ENCODE assay signal across 18 cellular contexts in genomic region chr2:196480653-196481322, GRCh38.
DNase-seq lines count a peak whose midpoint lies in the region; ATAC-seq, FAIRE-seq and TF ChIP-seq lines count a peak whose summit lies in the region.
"Had no signal": no experiment of that assay in that cellular context is flagged by ENCODE, and none has a peak within 500 bp of the region (broad histone marks: within the 10 kb centered on the region; RNA-seq: fewer than 3 reads in every experiment).

No MANE protein-coding gene starts in this region.

- DNase-seq in DMS79 treated with DMSO at 0.1 percent for 48 hours (lab: John Stamatoyannopoulos, UW) (peak; percentile 78), HCEC 1CT (peak; percentile 11), NCI-H69 (lab: John Stamatoyannopoulos, UW) (peak; percentile 57), fibroblast of the aortic adventitia (ENCODE audit: low read depth) (peak; percentile 49), AML-193 (lab: John Stamatoyannopoulos, UW) (no peak), right atrium auricular region (ENCODE audit: low spot score) (no peak), pancreas (no peak)
- DNase-seq: activated CD4-positive, alpha-beta T cell treated with anti-CD3 and anti-CD28 coated beads, Interleukin-2, amount 50 U/mL, for 4 hours; activated naive CD8-positive, alpha-beta T cell treated with anti-CD3 and anti-CD28 coated beads, Interleukin-2, amount 10 ng/mL, durations not matched to agents 7 days and 5 days; COR-L47; effector memory CD4-positive, alpha-beta T cell; Kasumi-1; left ventricle myocardium inferior; NCI-H2029 treated with DMSO at 0.1 percent for 48 hours; posterior cingulate gyrus had no signal

- no peaks in the 10 kb centered on the region for H3K36me3 ChIP-seq in right atrium auricular region
- H3K36me3 ChIP-seq in pancreas, result no peaks in the 10 kb centered on the region
- H3K36me3 ChIP-seq: cardiac muscle cell, left ventricle myocardium inferior, vagina had no signal

- H3K9me3 ChIP-seq in right atrium auricular region (no peaks in the 10 kb centered on the region), pancreas (no peaks in the 10 kb centered on the region)
- H3K9me3 ChIP-seq: left ventricle myocardium inferior, vagina had no signal

- H3K27me3 ChIP-seq in right atrium auricular region (no peaks in the 10 kb centered on the region), pancreas (no peaks in the 10 kb centered on the region)
- H3K27me3 ChIP-seq: cardiac muscle cell, vagina had no signal

- H3K4me3 ChIP-seq in fibroblast of the aortic adventitia (ENCODE audit: low read depth, low read length), result no peak overlapping the region
- H3K4me3 ChIP-seq in right atrium auricular region, result no peak overlapping the region
- no peak overlapping the region for H3K4me3 ChIP-seq in pancreas
- H3K4me3 ChIP-seq: cardiac muscle cell, left ventricle myocardium inferior, vagina had no signal

- 84% methylated on average over 2 of the region's 2 CpGs for WGBS in pancreas, 2 donors

- intact Hi-C loops in pancreas (cut with DNase I), result no loop called here

- H3K27ac ChIP-seq in right atrium auricular region, result no peak overlapping the region
- H3K27ac ChIP-seq in pancreas, result no peak overlapping the region
- H3K27ac ChIP-seq: cardiac muscle cell, left ventricle myocardium inferior, vagina had no signal

- no peak for FAIRE-seq in pancreas (lab: Jason Lieb, UNC)

- TF ChIP-seq CTCF in fibroblast of the aortic adventitia (IDR thresholded peaks at IDR 0.05; ENCODE audit: insufficient read depth, low read length) (no peak), right atrium auricular region (IDR thresholded peaks at IDR 0.05) (no peak), pancreas (IDR thresholded peaks at IDR 0.05) (no peak)

- ATAC-seq in pancreas (no peak), HG03108 (IDR thresholded peaks at IDR 0.05; ENCODE audit: unreplicated experiment) (no peak)

- H3K4me1 ChIP-seq in right atrium auricular region (peaks cover 0 to 23% of the 10 kb centered on the region in 2 donors), pancreas (no peaks in the 10 kb centered on the region)
- H3K4me1 ChIP-seq: vagina had no signal

Comparison
In these comparisons a context has a peak if more than half of its experiments do, and no peak if none do; other contexts are left out.
1. DNase-seq: peak in DMS79 treated with DMSO at 0.1 percent for 48 hours (single experiment), HCEC 1CT (single experiment), NCI-H69 (single experiment) and fibroblast of the aortic adventitia (single experiment); none in AML-193 (0 of 2), right atrium auricular region (single experiment) and pancreas (0 of 6).